ENCODE assay signal across 10 cellular contexts in the genomic region with DNA sequence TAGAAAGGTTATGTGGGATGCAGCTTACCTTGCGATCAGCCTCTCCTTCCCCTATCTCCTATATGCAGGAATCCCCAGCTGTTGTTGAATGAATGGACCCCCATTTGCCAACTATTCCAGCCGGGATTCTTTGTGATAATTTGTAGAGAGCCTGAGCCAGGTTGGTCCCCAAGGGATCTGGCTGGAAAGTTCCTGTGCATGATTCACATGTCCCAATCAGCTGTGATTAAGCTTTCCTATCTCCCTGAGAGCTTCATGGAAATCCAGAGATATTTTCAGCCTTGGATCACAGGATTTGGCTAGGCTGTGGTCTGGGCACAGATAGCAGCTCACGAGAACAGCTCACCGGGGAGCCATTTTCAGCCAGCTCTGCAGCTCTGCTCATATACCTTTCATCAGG.
A peak's percentile ranks its signal among the peaks of the same experiment; 100 is the strongest.
DNase-seq lines count a peak whose midpoint lies in the region; ATAC-seq and TF ChIP-seq lines count a peak whose summit lies in the region.
"Had no signal": no experiment of that assay in that cellular context is flagged by ENCODE, and none has a peak within 500 bp of the region (broad histone marks: within the 10 kb centered on the region; RNA-seq: fewer than 3 reads in every experiment).

No MANE protein-coding gene starts in this region.

- no peaks in the 10 kb centered on the region for H3F3A ChIP-seq in GM23338 (replicated peaks; ENCODE audit: low read depth)

- H3K36me3 Mint-ChIP-seq in GM23338 (ENCODE audit: low read depth) = peaks cover 22% of the 10 kb centered on the region
- H3K36me3 Mint-ChIP-seq in stimulated activated effector memory CD8-positive, alpha-beta T cell treated with anti-CD3 and anti-CD28 coated beads, Interleukin-12 subunit alpha, Interleukin-12 subunit beta, amount 100 ng/mL, for 72 hours = no peaks in the 10 kb centered on the region

- peaks cover 7% of the 10 kb centered on the region for H3K27me3 Mint-ChIP-seq in GM23338 (ENCODE audit: insufficient read depth, low read depth, poor library complexity)
- H3K27me3 Mint-ChIP-seq: activated CD4-positive, alpha-beta T cell treated with anti-CD3 and anti-CD28 coated beads, Interleukin-2, amount 10 ng/mL, durations not matched to agents 7 days and 5 days had no signal

- H4K20me1 ChIP-seq in GM23338 (replicated peaks; ENCODE audit: insufficient read depth) = no peaks in the 10 kb centered on the region

- peak; percentile 60 for DNase-seq in GM23338 (ENCODE audit: low spot score)
- DNase-seq in astrocyte of the cerebellum (ENCODE audit: low read depth) = peak; percentile 94
- peak; percentile 81 for DNase-seq in right atrium auricular region (ENCODE audit: low spot score)
- DNase-seq in skeletal muscle cell (ENCODE audit: low read depth) = peak; percentile 91
- DNase-seq in stimulated activated CD4-positive, alpha-beta T cell treated with anti-CD3 and anti-CD28 coated beads, Interleukin-1b, Interleukin-23, amount 100 ng/mL, for 48 hours = no peak
- no peak for DNase-seq in stimulated activated effector memory CD8-positive, alpha-beta T cell treated with anti-CD3 and anti-CD28 coated beads, Interleukin-12 subunit alpha, Interleukin-12 subunit beta, amount 100 ng/mL, for 72 hours (ENCODE audit: low spot score in 2 of 2)
- DNase-seq: activated CD4-positive, alpha-beta T cell treated with anti-CD3 and anti-CD28 coated beads, Interleukin-2, amount 10 ng/mL, durations not matched to agents 7 days and 5 days; NCI-H524 treated with DMSO at 0.1 percent for 48 hours had no signal

- peak overlapping the region; percentile 85 for H3K27ac Mint-ChIP-seq in GM23338
- no peak overlapping the region for H3K27ac Mint-ChIP-seq in stimulated activated effector memory CD8-positive, alpha-beta T cell treated with anti-CD3 and anti-CD28 coated beads, Interleukin-12 subunit alpha, Interleukin-12 subunit beta, amount 100 ng/mL, for 72 hours
- H3K27ac Mint-ChIP-seq: activated CD4-positive, alpha-beta T cell treated with anti-CD3 and anti-CD28 coated beads, Interleukin-2, amount 10 ng/mL, durations not matched to agents 7 days and 5 days had no signal

- H3K4me1 Mint-ChIP-seq in GM23338 = peaks cover 24% of the 10 kb centered on the region
- H3K4me1 Mint-ChIP-seq in stimulated activated effector memory CD8-positive, alpha-beta T cell treated with anti-CD3 and anti-CD28 coated beads, Interleukin-12 subunit alpha, Interleukin-12 subunit beta, amount 100 ng/mL, for 72 hours = no peaks in the 10 kb centered on the region
- H3K4me1 Mint-ChIP-seq: activated CD4-positive, alpha-beta T cell treated with anti-CD3 and anti-CD28 coated beads, Interleukin-2, amount 10 ng/mL, durations not matched to agents 7 days and 5 days had no signal

- ATAC-seq in GM23338 = peak; percentile 51
- no peak for ATAC-seq in HG03280 (IDR thresholded peaks at IDR 0.05; ENCODE audit: unreplicated experiment)
- no peak for ATAC-seq in HG03342 (IDR thresholded peaks at IDR 0.05; ENCODE audit: unreplicated experiment)
- ATAC-seq in stimulated activated effector memory CD8-positive, alpha-beta T cell treated with anti-CD3 and anti-CD28 coated beads, Interleukin-12 subunit alpha, Interleukin-12 subunit beta, amount 100 ng/mL, for 72 hours = no peak

- H3K27ac ChIP-seq in GM23338 (ENCODE audit: low read depth) (peak overlapping the region; percentile 63; the same call in 1 of the 2 replicates), right atrium auricular region (peak overlapping the region; percentile 63 to 80)

- H3K4me1 ChIP-seq in GM23338 (ENCODE audit: insufficient read depth) (peaks cover 10% of the 10 kb centered on the region), right atrium auricular region (peaks cover 0 to 54% of the 10 kb centered on the region in 2 donors)

- peaks cover 6% of the 10 kb centered on the region for H3K9me3 Mint-ChIP-seq in GM23338
- H3K9me3 Mint-ChIP-seq in stimulated activated effector memory CD8-positive, alpha-beta T cell treated with anti-CD3 and anti-CD28 coated beads, Interleukin-12 subunit alpha, Interleukin-12 subunit beta, amount 100 ng/mL, for 72 hours = no peaks in the 10 kb centered on the region

- H3K79me2 ChIP-seq in GM23338 (replicated peaks; ENCODE audit: insufficient read depth) = no peaks in the 10 kb centered on the region

- TF ChIP-seq CTCF in GM23338 (conservative IDR thresholded peaks at IDR 0.05; ENCODE audit: low read depth in 2 of 2) (no peak), astrocyte of the cerebellum (IDR thresholded peaks at IDR 0.05; ENCODE audit: low read depth, low read length, missing control alignments) (no peak), right atrium auricular region (IDR thresholded peaks at IDR 0.05) (no peak)

- 0 out of 2 replicates have a peak, but pooled peaks cover 7% of the 10 kb centered on the region for H3K9me2 ChIP-seq in GM23338 (ENCODE audit: insufficient read depth)

- H3K4me3 ChIP-seq in GM23338 (no peak overlapping the region), astrocyte of the cerebellum (ENCODE audit: low read depth, low read length) (no peak overlapping the region), right atrium auricular region (no peak overlapping the region), skeletal muscle cell (ENCODE audit: low read depth, low read length) (no peak overlapping the region)

- in situ Hi-C loops in astrocyte of the cerebellum (cut with HindIII; ENCODE audit: low sequenced_read_pairs) = loop anchor here (5.0 kb wide), 1 partner anchor 66 kb away; no protein-coding TSS in a partner anchor

- H3K9me3 ChIP-seq in right atrium auricular region = peaks cover 0 to 4% of the 10 kb centered on the region in 2 donors

- H3K36me3 ChIP-seq in GM23338 (ENCODE audit: insufficient read depth) (no peaks in the 10 kb centered on the region), right atrium auricular region (no peaks in the 10 kb centered on the region)

- H3K27me3 ChIP-seq in GM23338 (ENCODE audit: insufficient read depth) (no peaks in the 10 kb centered on the region), right atrium auricular region (no peaks in the 10 kb centered on the region)

- H3K4me3 Mint-ChIP-seq in GM23338 = no peak overlapping the region; the same call in 2 of the 3 replicates
- H3K4me3 Mint-ChIP-seq in stimulated activated effector memory CD8-positive, alpha-beta T cell treated with anti-CD3 and anti-CD28 coated beads, Interleukin-12 subunit alpha, Interleukin-12 subunit beta, amount 100 ng/mL, for 72 hours = no peak overlapping the region
- H3K4me3 Mint-ChIP-seq: activated CD4-positive, alpha-beta T cell treated with anti-CD3 and anti-CD28 coated beads, Interleukin-2, amount 10 ng/mL, durations not matched to agents 7 days and 5 days had no signal

- H3K4me2 ChIP-seq in GM23338 = no peak overlapping the region

- H2AFZ ChIP-seq in GM23338 = no peak overlapping the region

TF ChIP-seq in GM23338, 12 proteins besides CTCF, POLR2A, EP300 and RAD21 (continues in another document):
- TF ChIP-seq JUNB (IDR thresholded peaks at IDR 0.05; ENCODE audit: unreplicated experiment) (no peak), STAT1 (IDR thresholded peaks at IDR 0.05; ENCODE audit: unreplicated experiment) (no peak), ZNF114 (CRISPR knock-in tag; IDR thresholded peaks at IDR 0.05) (no peak)

Comparison
In these comparisons a context has a peak if more than half of its experiments do, and no peak if none do; other contexts are left out.
1. DNase-seq: peak in GM23338 (single experiment), astrocyte of the cerebellum (single experiment), right atrium auricular region (single experiment) and skeletal muscle cell (single experiment); none in stimulated activated CD4-positive, alpha-beta T cell treated with anti-CD3 and anti-CD28 coated beads, Interleukin-1b, Interleukin-23, amount 100 ng/mL, for 48 hours (single experiment) and stimulated activated effector memory CD8-positive, alpha-beta T cell treated with anti-CD3 and anti-CD28 coated beads, Interleukin-12 subunit alpha, Interleukin-12 subunit beta, amount 100 ng/mL, for 72 hours (0 of 2).